In genomic region chrX:130669233-130669632, GRCh38 we compare ENCODE assay signal across 21 cellular contexts.
DNase-seq lines count a peak whose midpoint lies in the region; ATAC-seq, FAIRE-seq and TF ChIP-seq lines count a peak whose summit lies in the region.
"Had no signal": no experiment of that assay in that cellular context is flagged by ENCODE, and none has a peak within 500 bp of the region (broad histone marks: within the 10 kb centered on the region; RNA-seq: fewer than 3 reads in every experiment).

No MANE protein-coding gene starts in this region.

- H3K27ac Mint-ChIP-seq in stimulated activated memory B cell treated with anti-CD40 and anti-IgM and Interleukin-4, amounts not matched to agents 10 μg/mL and 1 μg/mL and 100 μg/mL, for 72 hours, result no peak overlapping the region
- H3K27ac Mint-ChIP-seq: activated naive CD8-positive, alpha-beta T cell treated with anti-CD3 and anti-CD28 coated beads, Interleukin-2, amount 10 ng/mL, durations not matched to agents 7 days and 5 days; CD8-positive, alpha-beta T cell; stimulated activated naive CD8-positive, alpha-beta T cell treated with anti-CD3 and anti-CD28 coated beads, Interleukin-15, amount 100 ng/mL, for 72 hours had no signal

- H2BK12ac ChIP-seq in neuronal stem cell (ENCODE audit: low read length), result no peak overlapping the region

- WGBS in A549 (ENCODE audit: missing lambda C conversion rate), result 50% methylated on average over 1 of the region's 1 CpG
- 0 to 8% methylated on average over 1 of the region's 1 CpG for WGBS in GM23248 (ENCODE audit: low coverage in 1 of 2, low lambda C conversion rate in 2 of 2, missing lambda C conversion rate in 2 of 2), 2 experiments
- WGBS in neuronal stem cell (ENCODE audit: extremely low coverage in 2 of 2, insufficient read length in 2 of 2, insufficient replicate concordance in 1 of 2), 2 donors, result no CpG with 5 or more reads among the region's 1 CpG

- no peaks in the 10 kb centered on the region for H3K9me2 ChIP-seq in GM23248 (ENCODE audit: insufficient read depth)

- H4K91ac ChIP-seq in neuronal stem cell (ENCODE audit: low read depth, low read length, poor library complexity), result no peak overlapping the region

- peaks cover 63% of the 10 kb centered on the region for H3K36me3 Mint-ChIP-seq in stimulated activated memory B cell treated with anti-CD40 and anti-IgM and Interleukin-4, amounts not matched to agents 10 μg/mL and 1 μg/mL and 100 μg/mL, for 72 hours

- no peak overlapping the region for H2AK5ac ChIP-seq in neuronal stem cell (ENCODE audit: low read depth, low read length)

- ATAC-seq in A549, result no peak
- no peak for ATAC-seq in stimulated activated memory B cell treated with anti-CD40 and anti-IgM and Interleukin-4, amounts not matched to agents 10 μg/mL and 1 μg/mL and 100 μg/mL, for 72 hours
- ATAC-seq in GM21737 (IDR thresholded peaks at IDR 0.05; ENCODE audit: unreplicated experiment), result no peak
- ATAC-seq: CD8-positive, alpha-beta T cell; left cardiac atrium; stimulated activated naive CD8-positive, alpha-beta T cell treated with anti-CD3 and anti-CD28 coated beads, Interleukin-15, amount 100 ng/mL, for 72 hours had no signal

- CTCF ChIA-PET in A549 (lab: Yijun Ruan, JAX), result no interaction called here

- no peaks in the 10 kb centered on the region for H3K27me3 Mint-ChIP-seq in stimulated activated memory B cell treated with anti-CD40 and anti-IgM and Interleukin-4, amounts not matched to agents 10 μg/mL and 1 μg/mL and 100 μg/mL, for 72 hours
- H3K27me3 Mint-ChIP-seq: activated naive CD8-positive, alpha-beta T cell treated with anti-CD3 and anti-CD28 coated beads, Interleukin-2, amount 10 ng/mL, durations not matched to agents 7 days and 5 days; stimulated activated naive CD8-positive, alpha-beta T cell treated with anti-CD3 and anti-CD28 coated beads, Interleukin-15, amount 100 ng/mL, for 72 hours had no signal

- H3K4me3 ChIP-seq in A549, result no peak overlapping the region
- no peak overlapping the region for H3K4me3 ChIP-seq in GM23248
- no peak overlapping the region for H3K4me3 ChIP-seq in ascending aorta
- no peak overlapping the region for H3K4me3 ChIP-seq in neuronal stem cell (ENCODE audit: low read length in 2 of 2)
- H3K4me3 ChIP-seq: esophagus muscularis mucosa, right atrium auricular region, SJSA1, upper lobe of left lung had no signal

- no peak for TF ChIP-seq EP300 in A549 (IDR thresholded peaks at IDR 0.05)

- DNase-seq in A549 (ENCODE audit: low read depth in 1 of 2, low spot score in 1 of 2) (no peak), GM23248 (peak; percentile 53), ascending aorta (ENCODE audit: low spot score in 2 of 2) (no peak), foreskin melanocyte (peak; percentile 5), neuronal stem cell (ENCODE audit: low spot score) (no peak), NCI-H2107 (lab: John Stamatoyannopoulos, UW) (no peak)
- DNase-seq: activated naive CD8-positive, alpha-beta T cell treated with anti-CD3 and anti-CD28 coated beads, Interleukin-2, amount 10 ng/mL, durations not matched to agents 7 days and 5 days; CD8-positive, alpha-beta T cell; DND-41; left cardiac atrium; NCI-H1092; NCI-H2081 treated with DMSO at 0.1 percent for 48 hours; NCI-H524; stimulated activated naive CD8-positive, alpha-beta T cell treated with anti-CD3 and anti-CD28 coated beads, Interleukin-15, amount 100 ng/mL, for 72 hours; upper lobe of left lung had no signal

- H3K9me3 ChIP-seq in A549, result no peaks in the 10 kb centered on the region
- no peaks in the 10 kb centered on the region for H3K9me3 ChIP-seq in GM23248 (ENCODE audit: low read depth)
- peaks cover 3 to 12% of the 10 kb centered on the region in 2 donors for H3K9me3 ChIP-seq in ascending aorta
- peaks cover 0 to 3% of the 10 kb centered on the region in 2 donors for H3K9me3 ChIP-seq in neuronal stem cell (replicated peaks in 1 of 2; ENCODE audit: control insufficient read depth in 2 of 2, insufficient read depth in 1 of 2, low read depth in 1 of 2, low read length in 2 of 2)
- H3K9me3 ChIP-seq: SJSA1, upper lobe of left lung had no signal

- H3F3A ChIP-seq in GM23248 (ENCODE audit: insufficient read depth), result peaks cover 5% of the 10 kb centered on the region; the same call in 1 of the 2 replicates

- intact Hi-C loops in ascending aorta (cut with DNase I), result loop anchor here (2.0 kb wide), 1 partner anchor 36 kb away; no protein-coding TSS in a partner anchor

- H4K8ac ChIP-seq in neuronal stem cell (ENCODE audit: low read depth, low read length), result no peak overlapping the region

- TF ChIP-seq CTCF in A549 (IDR thresholded peaks at IDR 0.05) (no peak), ascending aorta (IDR thresholded peaks at IDR 0.05) (no peak)

- H2AFZ ChIP-seq in GM23248 (no peak overlapping the region), neuronal stem cell (ENCODE audit: low read length) (no peak overlapping the region)

- H2BK15ac ChIP-seq in neuronal stem cell (ENCODE audit: low read length), result no peak overlapping the region

- H3K4ac ChIP-seq in neuronal stem cell (ENCODE audit: low read length), result no peak overlapping the region

- H2BK5ac ChIP-seq in neuronal stem cell (ENCODE audit: low read length), result no peak overlapping the region

- no peak overlapping the region for H3K18ac ChIP-seq in neuronal stem cell (ENCODE audit: low read length)

- 0 out of 2 replicates have a peak overlapping the region, but pooled peaks have one; percentile 18 for H3K9ac ChIP-seq in GM23248
- no peak overlapping the region for H3K9ac ChIP-seq in neuronal stem cell (ENCODE audit: low read depth, low read length, poor library complexity)

- H3K27ac ChIP-seq in A549, result no peak overlapping the region
- H3K27ac ChIP-seq in GM23248, result peak overlapping the region; percentile 41
- H3K27ac ChIP-seq in ascending aorta, result peak overlapping the region; percentile 41 to 71
- no peak overlapping the region for H3K27ac ChIP-seq in neuronal stem cell (replicated peaks; ENCODE audit: low read length)
- H3K27ac ChIP-seq: esophagus muscularis mucosa, right atrium auricular region, SJSA1, upper lobe of left lung had no signal

- no peak overlapping the region for H3K14ac ChIP-seq in neuronal stem cell (ENCODE audit: low read length)

- H3K36me3 ChIP-seq in GM23248 (ENCODE audit: low read depth), result no peaks in the 10 kb centered on the region
- no peaks in the 10 kb centered on the region for H3K36me3 ChIP-seq in ascending aorta
- peaks cover 0 to 5% of the 10 kb centered on the region in 2 donors for H3K36me3 ChIP-seq in neuronal stem cell (replicated peaks in 1 of 2; ENCODE audit: control insufficient read depth in 2 of 2, insufficient read depth in 2 of 2, low read length in 2 of 2)
- H3K36me3 ChIP-seq: SJSA1 had no signal

- no peaks in the 10 kb centered on the region for H3K79me1 ChIP-seq in neuronal stem cell (ENCODE audit: low read depth, low read length)

- no peak for TF ChIP-seq RAD21 in A549 (conservative IDR thresholded peaks at IDR 0.05 in 1 of 2, IDR thresholded peaks at IDR 0.05 in 1 of 2)

- H3K4me1 ChIP-seq in A549, result no peaks in the 10 kb centered on the region
- H3K4me1 ChIP-seq in GM23248 (ENCODE audit: insufficient read depth), result peaks cover 14% of the 10 kb centered on the region
- H3K4me1 ChIP-seq in ascending aorta, result peaks cover 0 to 8% of the 10 kb centered on the region in 2 donors
- no peaks in the 10 kb centered on the region for H3K4me1 ChIP-seq in neuronal stem cell (ENCODE audit: control insufficient read depth in 2 of 2, insufficient read depth in 1 of 2, low read depth in 1 of 2, low read length in 2 of 2)
- H3K4me1 ChIP-seq: esophagus muscularis mucosa, right atrium auricular region, upper lobe of left lung had no signal

- H3K4me2 ChIP-seq in A549, result no peak overlapping the region
- H3K4me2 ChIP-seq in GM23248 (ENCODE audit: unreplicated experiment), result no peak overlapping the region
- no peak overlapping the region for H3K4me2 ChIP-seq in neuronal stem cell (ENCODE audit: insufficient read depth, low read length, poor library complexity, severe bottlenecking)

- TF ChIP-seq POLR2A in A549 (IDR thresholded peaks at IDR 0.05; ENCODE audit: low read length), result no peak

- H3K23ac ChIP-seq in neuronal stem cell (ENCODE audit: low read depth, low read length, poor library complexity), result no peak overlapping the region

- no peaks in the 10 kb centered on the region for H3K4me1 Mint-ChIP-seq in stimulated activated memory B cell treated with anti-CD40 and anti-IgM and Interleukin-4, amounts not matched to agents 10 μg/mL and 1 μg/mL and 100 μg/mL, for 72 hours
- H3K4me1 Mint-ChIP-seq: stimulated activated naive CD8-positive, alpha-beta T cell treated with anti-CD3 and anti-CD28 coated beads, Interleukin-15, amount 100 ng/mL, for 72 hours had no signal

- in situ Hi-C loops in GM23248 (cut with MboI), result no loop called here

- FAIRE-seq in A549 (lab: Jason Lieb, UNC), result peak; percentile 89
- FAIRE-seq: GM19239 had no signal

- H3K27me3 ChIP-seq in GM23248 (replicated peaks; ENCODE audit: insufficient read depth) (no peaks in the 10 kb centered on the region), ascending aorta (no peaks in the 10 kb centered on the region), neuronal stem cell (ENCODE audit: control insufficient read depth in 3 of 3, insufficient read depth in 3 of 3, low read depth in 1 of 3, low read length in 3 of 3) (no peaks in the 10 kb centered on the region)
- H3K27me3 ChIP-seq: esophagus muscularis mucosa, right atrium auricular region, SJSA1, upper lobe of left lung had no signal

- POLR2A ChIA-PET in A549 (lab: Yijun Ruan, JAX), result no interaction called here

- no peaks in the 10 kb centered on the region for H3K79me2 ChIP-seq in GM23248 (ENCODE audit: insufficient read depth)

- H3K4me3 Mint-ChIP-seq in stimulated activated memory B cell treated with anti-CD40 and anti-IgM and Interleukin-4, amounts not matched to agents 10 μg/mL and 1 μg/mL and 100 μg/mL, for 72 hours, result no peak overlapping the region
- H3K4me3 Mint-ChIP-seq: activated naive CD8-positive, alpha-beta T cell treated with anti-CD3 and anti-CD28 coated beads, Interleukin-2, amount 10 ng/mL, durations not matched to agents 7 days and 5 days; CD8-positive, alpha-beta T cell; stimulated activated naive CD8-positive, alpha-beta T cell treated with anti-CD3 and anti-CD28 coated beads, Interleukin-15, amount 100 ng/mL, for 72 hours had no signal

- no peaks in the 10 kb centered on the region for H3K9me3 Mint-ChIP-seq in stimulated activated memory B cell treated with anti-CD40 and anti-IgM and Interleukin-4, amounts not matched to agents 10 μg/mL and 1 μg/mL and 100 μg/mL, for 72 hours
- H3K9me3 Mint-ChIP-seq: stimulated activated naive CD8-positive, alpha-beta T cell treated with anti-CD3 and anti-CD28 coated beads, Interleukin-15, amount 100 ng/mL, for 72 hours had no signal

- H4K20me1 ChIP-seq in GM23248 (ENCODE audit: insufficient read depth), result no peaks in the 10 kb centered on the region

- no peak overlapping the region for H2BK120ac ChIP-seq in neuronal stem cell (ENCODE audit: low read depth, low read length)

TF ChIP-seq in A549, 52 proteins besides CTCF, POLR2A, EP300 and RAD21 (continues in another document):
- TF ChIP-seq HOXA7 (CRISPR knock-in tag; IDR thresholded peaks at IDR 0.05), result no peak

Comparison
In these comparisons a context has a peak if more than half of its experiments do, and no peak if none do; other contexts are left out.
1. DNase-seq: peak in GM23248 (single experiment) and foreskin melanocyte (single experiment); none in A549 (0 of 2), ascending aorta (0 of 2), neuronal stem cell (single experiment) and NCI-H2107 (single experiment).
2. H3K27ac ChIP-seq: peak in GM23248 (single experiment) and ascending aorta (2 of 2); none in A549 (0 of 2) and neuronal stem cell (single experiment).